9 cellular contexts compared by ENCODE assay signal in genomic region chr13:97434417-97435296, GRCh38. TPM values are rescaled to one million over a fixed set of nuclear protein-coding genes. Genes with fewer than 3 reads are reported as not detected.
DNase-seq lines count a peak whose midpoint lies in the region; ATAC-seq, FAIRE-seq and TF ChIP-seq lines count a peak whose summit lies in the region.
"Had no signal": no experiment of that assay in that cellular context is flagged by ENCODE, and none has a peak within 500 bp of the region (broad histone marks: within the 10 kb centered on the region; RNA-seq: fewer than 3 reads in every experiment).

No MANE protein-coding gene starts in this region.

- DNase-seq in NCI-H1417 (lab: John Stamatoyannopoulos, UW) = peak; percentile 62 to 88 (median 84)
- no peak for DNase-seq in NCI-H1417 treated with DMSO at 0.1 percent for 48 hours (lab: John Stamatoyannopoulos, UW)
- peak; percentile 41 for DNase-seq in SW480 (ENCODE audit: low spot score)
- DNase-seq in astrocyte (ENCODE audit: low read depth) = peak; percentile 21
- no peak for DNase-seq in cerebellum (ENCODE audit: low spot score)

- peaks cover 20% of the 10 kb centered on the region for H3K4me1 Mint-ChIP-seq in astrocyte (ENCODE audit: low read depth, unreplicated experiment)

- no peaks in the 10 kb centered on the region for H3K36me3 ChIP-seq in astrocyte (ENCODE audit: insufficient read depth, low read length)
- peaks cover 3% of the 10 kb centered on the region for H3K36me3 ChIP-seq in iPS-18a (ENCODE audit: control insufficient read depth, low read depth, low read length)

- H3K4me3 Mint-ChIP-seq in astrocyte (ENCODE audit: unreplicated experiment) = peak overlapping the region; percentile 99

- peak overlapping the region; percentile 76 for H2AFZ ChIP-seq in astrocyte (ENCODE audit: low read depth, low read length)

- H3K27ac ChIP-seq in astrocyte (ENCODE audit: low read depth, low read length) = peak overlapping the region; percentile 61
- no peak overlapping the region for H3K27ac ChIP-seq in iPS-18a (ENCODE audit: low read length)
- peak overlapping the region; percentile 54 to 98 (median 79) for H3K27ac ChIP-seq in skin epidermis

- no peaks in the 10 kb centered on the region for H3K9me3 Mint-ChIP-seq in astrocyte (ENCODE audit: unreplicated experiment)

- H3K79me2 ChIP-seq in astrocyte (ENCODE audit: insufficient read depth, low read length) = peaks cover 54% of the 10 kb centered on the region

- peak overlapping the region; percentile 92 for H3K27ac Mint-ChIP-seq in astrocyte (ENCODE audit: unreplicated experiment)

- H3K27me3 ChIP-seq in astrocyte (ENCODE audit: insufficient read depth, low read length) = no peaks in the 10 kb centered on the region
- H3K27me3 ChIP-seq in iPS-18a (ENCODE audit: control insufficient read depth, insufficient read depth, low read length) = no peaks in the 10 kb centered on the region

- H3K4me1 ChIP-seq in astrocyte (ENCODE audit: insufficient read depth, low read length) (peaks cover 3% of the 10 kb centered on the region), iPS-18a (ENCODE audit: control insufficient read depth, low read depth, low read length) (peaks cover 10% of the 10 kb centered on the region)

- H3K27me3 Mint-ChIP-seq in astrocyte (ENCODE audit: low read depth, unreplicated experiment) = no peaks in the 10 kb centered on the region

- H3K36me3 Mint-ChIP-seq in astrocyte (ENCODE audit: low read depth, unreplicated experiment) = no peaks in the 10 kb centered on the region

- TF ChIP-seq CTCF in astrocyte (IDR thresholded peaks at IDR 0.05; ENCODE audit: insufficient read depth, low read depth, low read length) = no peak

- FAIRE-seq in astrocyte (lab: Jason Lieb, UNC) = no peak
- FAIRE-seq: G401.6 had no signal

- H3K9ac ChIP-seq in astrocyte (ENCODE audit: low read length) = peak overlapping the region; percentile 89
- H3K9ac ChIP-seq in iPS-18a (ENCODE audit: low read length) = peak overlapping the region; percentile 54

- H3K4me3 ChIP-seq in astrocyte (ENCODE audit: insufficient read depth, low read depth, low read length) (peak overlapping the region; percentile 87), iPS-18a (ENCODE audit: low read length) (peak overlapping the region; percentile 86), skin epidermis (peak overlapping the region; percentile 65 to 90 (median 75))

- H4K20me1 ChIP-seq in astrocyte (ENCODE audit: insufficient read depth, low read length) = peaks cover 28% of the 10 kb centered on the region

- H3K4me2 ChIP-seq in astrocyte (ENCODE audit: low read length) = peak overlapping the region; percentile 98

- ATAC-seq in HG03196 (IDR thresholded peaks at IDR 0.05; ENCODE audit: unreplicated experiment) = peak; percentile 0

- H3K9me3 ChIP-seq in astrocyte (ENCODE audit: insufficient read depth, low read depth, low read length) (no peaks in the 10 kb centered on the region), iPS-18a (ENCODE audit: control insufficient read depth, low read depth, low read length) (no peaks in the 10 kb centered on the region)

RNA-seq across cellular contexts. Expression of gene RAP2A, which starts 0.7 kb away (rescaled TPM):
- total RNA-seq in astrocyte = 46.6 and 53.0 TPM in 2 replicates
- 92.8 TPM for total RNA-seq in cerebellum

Comparison
In these comparisons a context has a peak if more than half of its experiments do, and no peak if none do; other contexts are left out.
1. DNase-seq: peak in NCI-H1417 (3 of 3), SW480 (single experiment) and astrocyte (single experiment); none in NCI-H1417 treated with DMSO at 0.1 percent for 48 hours (single experiment) and cerebellum (single experiment).
2. Peak in every context shown above with its lines, with median percentiles within 50 percentile points of each other: H3K4me3 ChIP-seq.